In genomic region chr6:16228709-16229665, GRCh38 we compare ENCODE assay signal across 10 cellular contexts. TPM values are rescaled to one million over a fixed set of nuclear protein-coding genes. Genes with fewer than 3 reads are reported as not detected.
DNase-seq lines count a peak whose midpoint lies in the region; ATAC-seq and TF ChIP-seq lines count a peak whose summit lies in the region.
"Had no signal": no experiment of that assay in that cellular context is flagged by ENCODE, and none has a peak within 500 bp of the region (broad histone marks: within the 10 kb centered on the region; RNA-seq: fewer than 3 reads in every experiment).

No MANE protein-coding gene starts in this region.

- no peak for ATAC-seq in GM21717 (IDR thresholded peaks at IDR 0.05; ENCODE audit: unreplicated experiment)

- no peaks in the 10 kb centered on the region for H3K36me3 ChIP-seq in liver (ENCODE audit: control insufficient read depth in 4 of 4, insufficient read depth in 3 of 4, low read depth in 1 of 4, low read length in 3 of 4)
- H3K36me3 ChIP-seq in smooth muscle cell (ENCODE audit: low read depth): no peaks in the 10 kb centered on the region

- H3K9ac ChIP-seq in liver (ENCODE audit: low read depth in 1 of 2, low read length in 2 of 2): no peak overlapping the region
- H3K9ac ChIP-seq in smooth muscle cell (ENCODE audit: low read depth): no peak overlapping the region

- H3K36me3 Mint-ChIP-seq in chondrocyte (ENCODE audit: low read depth): peaks cover 2% of the 10 kb centered on the region

- no peaks in the 10 kb centered on the region for H4K20me1 ChIP-seq in smooth muscle cell (ENCODE audit: low read depth)

- peaks cover 8% of the 10 kb centered on the region for H3K4me1 Mint-ChIP-seq in chondrocyte (ENCODE audit: low read depth)

- TF ChIP-seq EP300 in Ishikawa (IDR thresholded peaks at IDR 0.05; ENCODE audit: borderline replicate concordance): no peak

- no peaks in the 10 kb centered on the region for H3K27me3 Mint-ChIP-seq in chondrocyte (ENCODE audit: low read depth)

- TF ChIP-seq RAD21 in Ishikawa (IDR thresholded peaks at IDR 0.05; ENCODE audit: low read depth) (0 out of 2 replicates have a peak, but pooled peaks have one; percentile 10), liver (IDR thresholded peaks at IDR 0.05) (peak; percentile 55 to 66)

- H3K4me3 ChIP-seq in liver (ENCODE audit: low read depth in 1 of 3, low read length in 3 of 3) (peak overlapping the region in 1 of 3 donors; percentile 12), smooth muscle cell (peak overlapping the region; percentile 1)

- no peak overlapping the region for H3K4me3 Mint-ChIP-seq in chondrocyte (ENCODE audit: unreplicated experiment)

- peak overlapping the region; percentile 36 for H3K4me2 ChIP-seq in smooth muscle cell

- no peaks in the 10 kb centered on the region for H3K9me3 Mint-ChIP-seq in chondrocyte (ENCODE audit: low read depth)

- 42% methylated on average over 19 of the region's 20 CpGs for WGBS in liver
- 45% methylated on average over 19 of the region's 20 CpGs for WGBS in smooth muscle cell (ENCODE audit: low lambda C conversion rate)

- TF ChIP-seq CTCF in chondrocyte (IDR thresholded peaks at IDR 0.05) (peak; percentile 19), liver (IDR thresholded peaks at IDR 0.05; ENCODE audit: low read depth, low read length, missing input control) (no peak), smooth muscle cell (IDR thresholded peaks at IDR 0.05; ENCODE audit: borderline replicate concordance, insufficient read depth, poor library complexity, severe bottlenecking) (no peak)

- H3K4me1 ChIP-seq in liver (ENCODE audit: control insufficient read depth in 4 of 4, insufficient read depth in 4 of 4, low read length in 3 of 4) (peaks cover 0 to 6% (median 2%) of the 10 kb centered on the region in 4 donors), smooth muscle cell (ENCODE audit: low read depth) (peaks cover 4% of the 10 kb centered on the region)

- no peaks in the 10 kb centered on the region for H3K27me3 ChIP-seq in liver (ENCODE audit: control insufficient read depth in 4 of 4, insufficient read depth in 4 of 4, low read length in 3 of 4)
- H3K27me3 ChIP-seq in smooth muscle cell (ENCODE audit: low read depth): peaks cover 3% of the 10 kb centered on the region

- H3F3A ChIP-seq in smooth muscle cell (ENCODE audit: low read depth): no peaks in the 10 kb centered on the region

- no peaks in the 10 kb centered on the region for H3K79me2 ChIP-seq in smooth muscle cell (ENCODE audit: low read depth)

- no peak for DNase-seq in chondrocyte (ENCODE audit: low spot score)
- DNase-seq in smooth muscle cell (lab: John Stamatoyannopoulos, UW; ENCODE audit: unreplicated experiment): no peak
- DNase-seq in activated naive CD4-positive, alpha-beta T cell treated with Interleukin-2 at 50 U/mL for 16 hours: no peak
- no peak for DNase-seq in NK-92 treated with Interleukin-12 subunit alpha and Interleukin-12 subunit beta, amount 100 ng/mL, for 24 hours (lab: John Stamatoyannopoulos, UW)
- DNase-seq: aorta, NCI-H1694 treated with DMSO at 0.1 percent for 48 hours, occipital lobe had no signal

- no peak overlapping the region for H3K27ac ChIP-seq in liver (ENCODE audit: low read depth in 1 of 2, low read length in 2 of 2)
- H3K27ac ChIP-seq in smooth muscle cell (ENCODE audit: low read depth): no peak overlapping the region

- peak overlapping the region; percentile 21 for H2AFZ ChIP-seq in smooth muscle cell (ENCODE audit: low read depth)

- no peak overlapping the region for H3K27ac Mint-ChIP-seq in chondrocyte (ENCODE audit: unreplicated experiment)

- no peaks in the 10 kb centered on the region for H3K9me3 ChIP-seq in liver (ENCODE audit: control insufficient read depth in 4 of 4, low read length in 3 of 4)
- no peaks in the 10 kb centered on the region for H3K9me3 ChIP-seq in smooth muscle cell (replicated peaks; ENCODE audit: low read depth)

TF ChIP-seq in Ishikawa, 13 proteins besides CTCF, POLR2A, EP300 and RAD21 (continues in another document):
- no peak for TF ChIP-seq REST (IDR thresholded peaks at IDR 0.05; ENCODE audit: low read depth)
- no peak for TF ChIP-seq MAX (IDR thresholded peaks at IDR 0.05)
- TF ChIP-seq ZBTB7A (IDR thresholded peaks at IDR 0.05; ENCODE audit: low read depth): no peak
- TF ChIP-seq USF1 (IDR thresholded peaks at IDR 0.05): no peak
- TF ChIP-seq YY1 (IDR thresholded peaks at IDR 0.05; ENCODE audit: low read depth): no peak
- no peak for TF ChIP-seq TCF12 (IDR thresholded peaks at IDR 0.05; ENCODE audit: low read depth)

TF ChIP-seq in liver, 16 proteins besides CTCF, POLR2A, EP300 and RAD21:
- TF ChIP-seq, protein P1, sequence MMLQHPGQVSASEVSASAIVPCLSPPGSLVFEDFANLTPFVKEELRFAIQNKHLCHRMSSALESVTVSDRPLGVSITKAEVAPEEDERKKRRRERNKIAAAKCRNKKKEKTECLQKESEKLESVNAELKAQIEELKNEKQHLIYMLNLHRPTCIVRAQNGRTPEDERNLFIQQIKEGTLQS (IDR thresholded peaks at IDR 0.05): no peak
- TF ChIP-seq SP1 (IDR thresholded peaks at IDR 0.05) (no peak), HNF4G (IDR thresholded peaks at IDR 0.05) (no peak), ZBTB33 (IDR thresholded peaks at IDR 0.05) (no peak), REST (IDR thresholded peaks at IDR 0.05) (no peak), GABPA (IDR thresholded peaks at IDR 0.05 in 1 of 2, conservative IDR thresholded peaks at IDR 0.05 in 1 of 2) (no peak), HNF4A (conservative IDR thresholded peaks at IDR 0.05) (no peak), YY1 (IDR thresholded peaks at IDR 0.05) (no peak), NR2F2 (IDR thresholded peaks at IDR 0.05) (no peak), FOXA1 (IDR thresholded peaks at IDR 0.05) (no peak), TAF1 (conservative IDR thresholded peaks at IDR 0.05) (no peak), MAX (IDR thresholded peaks at IDR 0.05) (no peak)

RNA-seq across cellular contexts. Expression of gene GMPR, which starts 9.4 kb away (rescaled TPM):
- total RNA-seq in chondrocyte: 9.7 to 14.4 TPM (median 11.5 TPM) in 3 replicates
- 10 to 100 TPM in 1 of 2 donors, 1 to 10 TPM in 1; 2.8 to 50.2 TPM for total RNA-seq in liver
- polyA plus RNA-seq in liver: 1 to 10 TPM; 2.1 to 5.6 TPM
- 1.3 TPM in 1 of 2 replicates, not detected in the other for total RNA-seq in smooth muscle cell
- 0.74 and 2.6 TPM in 2 replicates for polyA plus RNA-seq in smooth muscle cell
